24 cellular contexts compared by ENCODE assay signal in the genomic region with DNA sequence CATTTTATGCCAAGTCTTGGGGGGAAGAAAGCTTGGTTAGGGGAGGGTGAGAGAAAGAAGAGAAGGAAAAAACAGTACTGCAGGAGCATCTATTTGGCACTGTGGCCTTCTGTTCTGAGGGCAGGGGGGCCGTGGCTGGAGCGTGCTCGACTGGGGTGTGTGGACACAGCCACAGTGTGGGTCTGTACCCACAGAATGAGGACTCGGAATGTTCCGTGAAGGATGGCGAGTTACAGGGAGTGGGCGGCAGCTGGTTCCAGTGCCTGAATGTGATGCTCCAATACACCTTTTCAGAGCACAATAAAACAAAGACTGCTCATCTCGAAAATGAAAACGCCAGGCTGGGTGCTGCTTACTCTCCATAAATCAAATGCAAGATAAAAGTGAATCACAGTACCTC. TPM values are rescaled to one million over a fixed set of nuclear protein-coding genes. Genes with fewer than 3 reads are reported as not detected.
DNase-seq lines count a peak whose midpoint lies in the region; ATAC-seq and TF ChIP-seq lines count a peak whose summit lies in the region.
"Had no signal": no experiment of that assay in that cellular context is flagged by ENCODE, and none has a peak within 500 bp of the region (broad histone marks: within the 10 kb centered on the region; RNA-seq: fewer than 3 reads in every experiment).

No MANE protein-coding gene starts in this region.

- H3K36me3 ChIP-seq in HUES6 (ENCODE audit: control insufficient read depth, insufficient read depth, low read length) (no peaks in the 10 kb centered on the region), iPS-15b (ENCODE audit: control insufficient read depth, insufficient read depth, low read length) (no peaks in the 10 kb centered on the region), body of pancreas (replicated peaks in 1 of 2; ENCODE audit: insufficient read depth in 1 of 2, low read depth in 2 of 2) (no peaks in the 10 kb centered on the region)
- H3K36me3 ChIP-seq: brain microvascular endothelial cell, neutrophil, uterus had no signal

- no peak for TF ChIP-seq POLR2A in body of pancreas (IDR thresholded peaks at IDR 0.05)

- no peaks in the 10 kb centered on the region; the same call in 1 of the 2 replicates for H3K36me3 Mint-ChIP-seq in WTC11
- H3K36me3 Mint-ChIP-seq: activated CD4-positive, alpha-beta memory T cell treated with anti-CD3 and anti-CD28 coated beads for 36 hours; stimulated activated memory B cell treated with anti-CD40 and anti-IgM and Interleukin-4, amounts not matched to agents 10 μg/mL and 1 μg/mL and 100 μg/mL, for 72 hours had no signal

- TF ChIP-seq CTCF in WTC11 (IDR thresholded peaks at IDR 0.05) (no peak), body of pancreas (IDR thresholded peaks at IDR 0.05) (no peak)

- H3K4me3 Mint-ChIP-seq in WTC11 = peak overlapping the region; percentile 23
- H3K4me3 Mint-ChIP-seq: activated B cell treated with CpG ODN at 0.5 μM for 24 hours; activated CD4-positive, alpha-beta memory T cell treated with anti-CD3 and anti-CD28 coated beads for 36 hours; CD4-positive, alpha-beta T cell; stimulated activated memory B cell treated with anti-CD40 and anti-IgM and Interleukin-4, amounts not matched to agents 10 μg/mL and 1 μg/mL and 100 μg/mL, for 72 hours had no signal

- no peak for DNase-seq in WTC11 (ENCODE audit: low spot score)
- DNase-seq in occipital lobe (lab: John Stamatoyannopoulos, UW) = peak; percentile 30
- no peak for DNase-seq in activated naive CD4-positive, alpha-beta T cell treated with Interleukin-2 at 50 U/mL for 16 hours
- DNase-seq in body of pancreas = no peak
- DNase-seq: activated B cell treated with CpG ODN at 0.5 μM for 24 hours; activated CD4-positive, alpha-beta memory T cell treated with anti-CD3 and anti-CD28 coated beads for 36 hours; activated effector memory CD4-positive, alpha-beta T cell treated with Interleukin-2 at 50 U/mL for 16 hours; brain microvascular endothelial cell; CD4-positive, alpha-beta T cell; GDM1; glutamatergic neuron; left ventricle myocardium superior; NCI-H1092; NCI-H2107; NCI-H526; small intestine; T-helper 9 cell; uterus had no signal

- POLR2A ChIA-PET in WTC11 (lab: Charles Lee) = no interaction called here

- peaks cover 49% of the 10 kb centered on the region for H3K4me1 ChIP-seq in HUES6 (ENCODE audit: control insufficient read depth, insufficient read depth, low read length)
- H3K4me1 ChIP-seq in iPS-15b (ENCODE audit: control insufficient read depth, insufficient read depth, low read length) = peaks cover 42% of the 10 kb centered on the region
- peaks cover 6% of the 10 kb centered on the region for H3K4me1 ChIP-seq in body of pancreas
- H3K4me1 ChIP-seq: uterus had no signal

- H3K27me3 Mint-ChIP-seq in WTC11 (ENCODE audit: low read depth) = peaks cover 82% of the 10 kb centered on the region
- H3K27me3 Mint-ChIP-seq: stimulated activated memory B cell treated with anti-CD40 and anti-IgM and Interleukin-4, amounts not matched to agents 10 μg/mL and 1 μg/mL and 100 μg/mL, for 72 hours had no signal

- peaks cover 68% of the 10 kb centered on the region for H3K4me1 Mint-ChIP-seq in WTC11
- H3K4me1 Mint-ChIP-seq: activated B cell treated with CpG ODN at 0.5 μM for 24 hours; stimulated activated memory B cell treated with anti-CD40 and anti-IgM and Interleukin-4, amounts not matched to agents 10 μg/mL and 1 μg/mL and 100 μg/mL, for 72 hours had no signal

- H3K27ac ChIP-seq in HUES6 (ENCODE audit: low read depth, low read length) = no peak overlapping the region; the same call in 1 of the 2 replicates
- H3K27ac ChIP-seq in body of pancreas = no peak overlapping the region
- H3K27ac ChIP-seq: brain microvascular endothelial cell, coronary artery, neutrophil, uterus had no signal

- intact Hi-C loops in body of pancreas (cut with DNase I) = no loop called here

- 26 to 31% methylated on average over 9 of the region's 9 CpGs for WGBS in body of pancreas, 2 donors

- no peak overlapping the region for H3K4me3 ChIP-seq in HUES6 (ENCODE audit: low read depth, low read length)
- peak overlapping the region; percentile 14 for H3K4me3 ChIP-seq in iPS-15b (ENCODE audit: low read depth, low read length)
- no peak overlapping the region for H3K4me3 ChIP-seq in body of pancreas
- H3K4me3 ChIP-seq: coronary artery, uterus had no signal

- ATAC-seq in WTC11 (no peak), HG03432 (IDR thresholded peaks at IDR 0.05; ENCODE audit: unreplicated experiment) (no peak), body of pancreas (no peak)
- ATAC-seq: left ventricle myocardium superior; stimulated activated memory B cell treated with anti-CD40 and anti-IgM and Interleukin-4, amounts not matched to agents 10 μg/mL and 1 μg/mL and 100 μg/mL, for 72 hours had no signal

- no peaks in the 10 kb centered on the region for H3K9me3 ChIP-seq in HUES6 (ENCODE audit: control insufficient read depth, insufficient read depth, low read depth, low read length)
- H3K9me3 ChIP-seq in iPS-15b (ENCODE audit: control insufficient read depth, insufficient read depth, low read length) = no peaks in the 10 kb centered on the region
- H3K9me3 ChIP-seq in body of pancreas = no peaks in the 10 kb centered on the region
- H3K9me3 ChIP-seq: neutrophil, uterus had no signal

- H3K9ac ChIP-seq in HUES6 (ENCODE audit: low read length) (peak overlapping the region; percentile 56), iPS-15b (ENCODE audit: low read depth, low read length) (no peak overlapping the region)

- H3K9me3 Mint-ChIP-seq in WTC11 = no peaks in the 10 kb centered on the region; the same call in 1 of the 2 replicates
- H3K9me3 Mint-ChIP-seq: activated B cell treated with CpG ODN at 0.5 μM for 24 hours; activated CD4-positive, alpha-beta memory T cell treated with anti-CD3 and anti-CD28 coated beads for 36 hours; CD4-positive, alpha-beta T cell had no signal

- H3K27me3 ChIP-seq in HUES6 (ENCODE audit: control insufficient read depth, insufficient read depth, low read length) (peaks cover 15% of the 10 kb centered on the region; the same call in 1 of the 2 replicates), iPS-15b (ENCODE audit: control insufficient read depth, insufficient read depth, low read length) (peaks cover 27% of the 10 kb centered on the region), body of pancreas (no peaks in the 10 kb centered on the region)
- H3K27me3 ChIP-seq: brain microvascular endothelial cell, uterus had no signal

- no peak overlapping the region; the same call in 1 of the 2 replicates for H3K27ac Mint-ChIP-seq in WTC11
- H3K27ac Mint-ChIP-seq: activated B cell treated with CpG ODN at 0.5 μM for 24 hours; activated CD4-positive, alpha-beta memory T cell treated with anti-CD3 and anti-CD28 coated beads for 36 hours; CD4-positive, alpha-beta T cell; stimulated activated memory B cell treated with anti-CD40 and anti-IgM and Interleukin-4, amounts not matched to agents 10 μg/mL and 1 μg/mL and 100 μg/mL, for 72 hours had no signal

- CTCF ChIA-PET in WTC11 (lab: Charles Lee) = interaction anchor here (1.0 to 2.1 kb wide), 6 partner anchors 36 to 180 kb away, joined by 3 to 6 read pairs (median 6); no protein-coding TSS in a partner anchor

TF ChIP-seq in WTC11, 78 proteins besides CTCF, POLR2A, EP300 and RAD21:
- TF ChIP-seq ZNF263 (CRISPR knock-in tag; IDR thresholded peaks at IDR 0.05; ENCODE audit: low read depth) (no peak), IRF2 (CRISPR knock-in tag; IDR thresholded peaks at IDR 0.05; ENCODE audit: borderline replicate concordance, low read depth) (no peak), ZNF219 (CRISPR knock-in tag; IDR thresholded peaks at IDR 0.05; ENCODE audit: borderline replicate concordance) (no peak), SMAD3 (CRISPR knock-in tag; IDR thresholded peaks at IDR 0.05; ENCODE audit: borderline replicate concordance) (no peak), MYBL2 (CRISPR knock-in tag; IDR thresholded peaks at IDR 0.05) (no peak)
- TF ChIP-seq, protein P1, sequence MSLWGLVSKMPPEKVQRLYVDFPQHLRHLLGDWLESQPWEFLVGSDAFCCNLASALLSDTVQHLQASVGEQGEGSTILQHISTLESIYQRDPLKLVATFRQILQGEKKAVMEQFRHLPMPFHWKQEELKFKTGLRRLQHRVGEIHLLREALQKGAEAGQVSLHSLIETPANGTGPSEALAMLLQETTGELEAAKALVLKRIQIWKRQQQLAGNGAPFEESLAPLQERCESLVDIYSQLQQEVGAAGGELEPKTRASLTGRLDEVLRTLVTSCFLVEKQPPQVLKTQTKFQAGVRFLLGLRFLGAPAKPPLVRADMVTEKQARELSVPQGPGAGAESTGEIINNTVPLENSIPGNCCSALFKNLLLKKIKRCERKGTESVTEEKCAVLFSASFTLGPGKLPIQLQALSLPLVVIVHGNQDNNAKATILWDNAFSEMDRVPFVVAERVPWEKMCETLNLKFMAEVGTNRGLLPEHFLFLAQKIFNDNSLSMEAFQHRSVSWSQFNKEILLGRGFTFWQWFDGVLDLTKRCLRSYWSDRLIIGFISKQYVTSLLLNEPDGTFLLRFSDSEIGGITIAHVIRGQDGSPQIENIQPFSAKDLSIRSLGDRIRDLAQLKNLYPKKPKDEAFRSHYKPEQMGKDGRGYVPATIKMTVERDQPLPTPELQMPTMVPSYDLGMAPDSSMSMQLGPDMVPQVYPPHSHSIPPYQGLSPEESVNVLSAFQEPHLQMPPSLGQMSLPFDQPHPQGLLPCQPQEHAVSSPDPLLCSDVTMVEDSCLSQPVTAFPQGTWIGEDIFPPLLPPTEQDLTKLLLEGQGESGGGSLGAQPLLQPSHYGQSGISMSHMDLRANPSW (CRISPR knock-in tag; conservative IDR thresholded peaks at IDR 0.05; ENCODE audit: low read depth) = no peak
- TF ChIP-seq, protein P2, sequence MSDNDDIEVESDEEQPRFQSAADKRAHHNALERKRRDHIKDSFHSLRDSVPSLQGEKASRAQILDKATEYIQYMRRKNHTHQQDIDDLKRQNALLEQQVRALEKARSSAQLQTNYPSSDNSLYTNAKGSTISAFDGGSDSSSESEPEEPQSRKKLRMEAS (CRISPR knock-in tag; IDR thresholded peaks at IDR 0.05) = no peak
- TF ChIP-seq, protein P3, sequence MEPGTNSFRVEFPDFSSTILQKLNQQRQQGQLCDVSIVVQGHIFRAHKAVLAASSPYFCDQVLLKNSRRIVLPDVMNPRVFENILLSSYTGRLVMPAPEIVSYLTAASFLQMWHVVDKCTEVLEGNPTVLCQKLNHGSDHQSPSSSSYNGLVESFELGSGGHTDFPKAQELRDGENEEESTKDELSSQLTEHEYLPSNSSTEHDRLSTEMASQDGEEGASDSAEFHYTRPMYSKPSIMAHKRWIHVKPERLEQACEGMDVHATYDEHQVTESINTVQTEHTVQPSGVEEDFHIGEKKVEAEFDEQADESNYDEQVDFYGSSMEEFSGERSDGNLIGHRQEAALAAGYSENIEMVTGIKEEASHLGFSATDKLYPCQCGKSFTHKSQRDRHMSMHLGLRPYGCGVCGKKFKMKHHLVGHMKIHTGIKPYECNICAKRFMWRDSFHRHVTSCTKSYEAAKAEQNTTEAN (CRISPR knock-in tag; IDR thresholded peaks at IDR 0.05) = no peak
TF ChIP-seq in WTC11: peak in this region for 0.

RNA-seq across cellular contexts. Expression of a gene that starts 59.2 kb away (rescaled TPM):
- 0.11 to 0.37 TPM (median 0.31 TPM) in 3 replicates for total RNA-seq in WTC11 (2021)
- total RNA-seq in occipital lobe = 4.8 TPM
- total RNA-seq in body of pancreas = not detected
- total RNA-seq: activated CD4-positive, alpha-beta memory T cell treated with anti-CD3 and anti-CD28 coated beads for 36 hours; left ventricle myocardium superior had no signal
